Comparison of ENCODE assay signal across 8 cellular contexts in genomic region chr9:133478851-133479711, GRCh38. TPM values are rescaled to one million over a fixed set of nuclear protein-coding genes. Genes with fewer than 3 reads are reported as not detected.
DNase-seq lines count a peak whose midpoint lies in the region; ATAC-seq and TF ChIP-seq lines count a peak whose summit lies in the region.

Gene SLC2A6 (minus strand): TSS chr9:133479099. CDS start chr9:133479059, 40 bp downstream.

- H3K27me3 Mint-ChIP-seq in natural killer cell treated with Interleukin-12 subunit alpha and Interleukin-12 subunit beta and Interleukin-15 and Interleukin-18, amount 100 ng/mL, for 72 hours, result peaks cover 0 to 3% of the 10 kb centered on the region in 2 donors

- peak; percentile 91 for DNase-seq in DND-41
- DNase-seq in Jurkat, Clone E6-1 (ENCODE audit: low read depth, low spot score), result peak; percentile 81
- peak; percentile 98 for DNase-seq in RWPE1 (ENCODE audit: low spot score)
- peak; percentile 73 for DNase-seq in activated T-helper 9 cell treated with anti-CD3 and anti-CD28 coated beads, Interleukin-2, amount 50 U/mL, for 16 hours (ENCODE audit: low read depth)
- DNase-seq in fibroblast of the aortic adventitia (ENCODE audit: low read depth), result peak; percentile 65
- peak; percentile 92 for DNase-seq in natural killer cell treated with Interleukin-12 subunit alpha and Interleukin-12 subunit beta and Interleukin-15 and Interleukin-18, amount 100 ng/mL, for 72 hours (ENCODE audit: low spot score)
- peak; percentile 37 to 81 (median 70) for DNase-seq in stimulated activated naive CD4-positive, alpha-beta T cell (lab: John Stamatoyannopoulos, UW)

- no peaks in the 10 kb centered on the region for H3K9me3 Mint-ChIP-seq in natural killer cell treated with Interleukin-12 subunit alpha and Interleukin-12 subunit beta and Interleukin-15 and Interleukin-18, amount 100 ng/mL, for 72 hours

- peaks cover 11% of the 10 kb centered on the region for H3K36me3 ChIP-seq in DND-41 (ENCODE audit: insufficient read depth, low read length)

- 0 out of 2 replicates have a peak, but pooled peaks cover 3% of the 10 kb centered on the region for H3K79me2 ChIP-seq in DND-41 (ENCODE audit: insufficient read depth, low read length)

- peak within 1 kb of the TSS in 1 of 2 donors; percentile 45 for H3K27ac Mint-ChIP-seq in natural killer cell treated with Interleukin-12 subunit alpha and Interleukin-12 subunit beta and Interleukin-15 and Interleukin-18, amount 100 ng/mL, for 72 hours

- peaks cover 0 to 13% of the 10 kb centered on the region in 2 donors for H3K4me1 Mint-ChIP-seq in natural killer cell treated with Interleukin-12 subunit alpha and Interleukin-12 subunit beta and Interleukin-15 and Interleukin-18, amount 100 ng/mL, for 72 hours (ENCODE audit: low read depth in 2 of 2)

- peak within 1 kb of the TSS; percentile 86 for H3K27ac ChIP-seq in DND-41 (ENCODE audit: low read length)
- peak within 1 kb of the TSS; percentile 74 for H3K27ac ChIP-seq in RWPE1

- H3K4me1 ChIP-seq in DND-41 (ENCODE audit: insufficient read depth, low read length), result peaks cover 25% of the 10 kb centered on the region

- POLR2A ChIA-PET in RWPE1 (lab: Yijun Ruan, JAX; ENCODE audit: low non-redundant PET), result interaction anchor here (1.0 to 1.7 kb wide), 2 partner anchors 10 to 20 kb away, joined by 3 to 5 read pairs; partner anchors contain the start of gene CACFD1

- H3K36me3 Mint-ChIP-seq in natural killer cell treated with Interleukin-12 subunit alpha and Interleukin-12 subunit beta and Interleukin-15 and Interleukin-18, amount 100 ng/mL, for 72 hours, result no peaks in the 10 kb centered on the region

- H3K27me3 ChIP-seq in DND-41 (ENCODE audit: insufficient read depth, low read length, poor library complexity), result no peaks in the 10 kb centered on the region

- peak within 1 kb of the TSS; percentile 99 for H3K4me2 ChIP-seq in DND-41 (ENCODE audit: insufficient read depth, low read length)

- ATAC-seq in DND-41 (ENCODE audit: insufficient read depth, low read depth), result peak; percentile 98
- peak; percentile 85 for ATAC-seq in GM21723 (IDR thresholded peaks at IDR 0.05; ENCODE audit: unreplicated experiment)
- ATAC-seq in natural killer cell treated with Interleukin-12 subunit alpha and Interleukin-12 subunit beta and Interleukin-15 and Interleukin-18, amount 100 ng/mL, for 72 hours, result peak; percentile 98

- H3K4me3 ChIP-seq in DND-41 (ENCODE audit: low read depth in 1 of 2, low read length in 2 of 2) (peak within 1 kb of the TSS; percentile 51 to 93; a peak in 3 of 4 replicates), fibroblast of the aortic adventitia (ENCODE audit: low read depth, low read length) (peak within 1 kb of the TSS; percentile 74)
- peak within 1 kb of the TSS; percentile 61 for H3K4me3 ChIP-seq in Jurkat, Clone E6-1 (ENCODE audit: low read length)

- H2AFZ ChIP-seq in DND-41 (ENCODE audit: low read depth, low read length), result peak within 1 kb of the TSS; percentile 94

- H3K4me3 Mint-ChIP-seq in natural killer cell treated with Interleukin-12 subunit alpha and Interleukin-12 subunit beta and Interleukin-15 and Interleukin-18, amount 100 ng/mL, for 72 hours, result peak within 1 kb of the TSS; percentile 76

- no peaks in the 10 kb centered on the region for H3K9me3 ChIP-seq in DND-41 (ENCODE audit: insufficient read depth, low read length, severe bottlenecking)

- no peaks in the 10 kb centered on the region for H4K20me1 ChIP-seq in DND-41 (ENCODE audit: insufficient read depth, low read length)

- TF ChIP-seq CTCF in DND-41 (IDR thresholded peaks at IDR 0.05; ENCODE audit: borderline replicate concordance, extremely low read depth, low read length, poor library complexity, severe bottlenecking) (no peak), RWPE1 (conservative IDR thresholded peaks at IDR 0.05; ENCODE audit: low read depth) (no peak), fibroblast of the aortic adventitia (IDR thresholded peaks at IDR 0.05; ENCODE audit: insufficient read depth, low read length) (no peak)

- peak within 1 kb of the TSS; percentile 74 for H3K9ac ChIP-seq in DND-41 (ENCODE audit: low read depth, low read length)

- CTCF ChIA-PET in RWPE1 (lab: Yijun Ruan, JAX), result interaction anchor here (0.6 to 1.6 kb wide), 5 partner anchors 29 to 718 kb away, joined by 3 to 7 read pairs (median 3); no protein-coding TSS in a partner anchor

RNA-seq across cellular contexts. Expression of gene SLC2A6, which starts in this region (rescaled TPM):
- polyA plus RNA-seq in Jurkat, Clone E6-1 (2012; ENCODE audit: insufficient read depth, insufficient read length), result 11.6 TPM
- 0.74 and 7.3 TPM in 2 replicates for total RNA-seq in fibroblast of the aortic adventitia (ENCODE audit: low replicate concordance)
- total RNA-seq in natural killer cell treated with Interleukin-12 subunit alpha and Interleukin-12 subunit beta and Interleukin-15 and Interleukin-18, amount 100 ng/mL, for 72 hours, result 10 to 100 TPM; 15.0 to 42.3 TPM

Comparison
In these comparisons a context has a peak if more than half of its experiments do, and no peak if none do; other contexts are left out.
1. Peak in every context shown above with its lines: DNase-seq, ATAC-seq, H3K4me3 ChIP-seq and H3K27ac ChIP-seq.